23 cellular contexts compared by ENCODE assay signal in the genomic region with DNA sequence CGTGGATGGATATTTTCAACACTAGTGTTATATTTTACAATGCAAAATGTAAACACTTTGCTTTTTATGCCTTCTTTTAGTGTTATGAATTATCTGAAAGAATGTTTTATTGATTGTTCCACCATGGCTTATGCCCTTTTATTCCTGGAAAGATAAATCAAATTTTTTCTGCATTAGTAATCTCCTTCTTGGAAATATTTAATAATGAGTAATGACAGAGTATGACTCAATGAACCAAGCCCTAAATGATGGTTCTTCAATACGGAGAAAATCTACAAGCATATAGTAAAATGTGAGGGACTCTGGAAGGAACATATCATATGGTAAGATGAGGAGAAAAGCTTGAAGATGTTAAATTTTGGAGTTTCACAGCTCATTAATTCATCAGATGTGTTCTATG.
A peak's percentile ranks its signal among the peaks of the same experiment; 100 is the strongest.
DNase-seq lines count a peak whose midpoint lies in the region; ATAC-seq and TF ChIP-seq lines count a peak whose summit lies in the region.
"Had no signal": no experiment of that assay in that cellular context is flagged by ENCODE, and none has a peak within 500 bp of the region (broad histone marks: within the 10 kb centered on the region; RNA-seq: fewer than 3 reads in every experiment).

No MANE protein-coding gene starts in this region.

- H3K4me3 Mint-ChIP-seq in MCF 10A (ENCODE audit: unreplicated experiment) = no peak overlapping the region
- no peak overlapping the region for H3K4me3 Mint-ChIP-seq in CD8-positive, alpha-beta memory T cell
- H3K4me3 Mint-ChIP-seq: CD4-positive, alpha-beta memory T cell had no signal

- BruUV-seq in MCF 10A (replicated peaks; lab: Mats Ljungman, UMichigan) = no TSS peak
- BruUV-seq in mammary epithelial cell (replicated peaks; lab: Mats Ljungman, UMichigan) = no TSS peak

- 60% methylated on average over 2 of the region's 2 CpGs for WGBS in mammary epithelial cell (ENCODE audit: low coverage, missing lambda C conversion rate)

- DNase-seq in MCF 10A (ENCODE audit: unreplicated experiment) (no peak), mammary epithelial cell (no peak), dermis blood vessel endothelial cell (peak; percentile 20), foreskin keratinocyte (peak; percentile 37 to 64), NCI-H510A (lab: John Stamatoyannopoulos, UW) (no peak)
- DNase-seq in CD8-positive, alpha-beta memory T cell = no peak
- DNase-seq: ACHN; CD4-positive, alpha-beta memory T cell; GF-D8; NCI-H1092 treated with DMSO at 0.1 percent for 48 hours; NCI-H2029; NCI-H345; NCI-H524 treated with DMSO at 0.1 percent for 48 hours; NCI-H82; Peyer's patch had no signal

- H3K4me3 ChIP-seq in mammary epithelial cell (replicated peaks in 1 of 3; ENCODE audit: insufficient read depth in 1 of 3, low read depth in 2 of 3, low read length in 3 of 3) = no peak overlapping the region
- H3K4me3 ChIP-seq in CD8-positive, alpha-beta memory T cell (ENCODE audit: low read length) = no peak overlapping the region
- H3K4me3 ChIP-seq: BLaER1 treated with 17β-estradiol and CSF1 and Interleukin-3, amounts not matched to agents 10 nM and 100 nM; K562; Peyer's patch; SJSA1 had no signal

- H2AFZ ChIP-seq in mammary epithelial cell (ENCODE audit: low read depth, low read length) = no peak overlapping the region

- H3K9ac ChIP-seq in mammary epithelial cell (ENCODE audit: insufficient read depth, low read length) = no peak overlapping the region
- H3K9ac ChIP-seq: BLaER1 treated with 17β-estradiol and CSF1 and Interleukin-3, amounts not matched to agents 10 nM and 100 nM had no signal

- H3K4me1 Mint-ChIP-seq in MCF 10A (ENCODE audit: insufficient read depth, unreplicated experiment) = peaks cover 14% of the 10 kb centered on the region
- H3K4me1 Mint-ChIP-seq in CD8-positive, alpha-beta memory T cell = no peaks in the 10 kb centered on the region
- H3K4me1 Mint-ChIP-seq: CD4-positive, alpha-beta memory T cell had no signal

- peak overlapping the region; percentile 7 for H3K27ac Mint-ChIP-seq in MCF 10A (ENCODE audit: low read depth, unreplicated experiment)
- no peak overlapping the region for H3K27ac Mint-ChIP-seq in CD8-positive, alpha-beta memory T cell
- H3K27ac Mint-ChIP-seq: CD4-positive, alpha-beta memory T cell had no signal

- no peaks in the 10 kb centered on the region for H3K79me2 ChIP-seq in mammary epithelial cell (ENCODE audit: insufficient read depth, low read length)

- TF ChIP-seq CTCF in MCF 10A (IDR thresholded peaks at IDR 0.05; ENCODE audit: unreplicated experiment) = no peak
- no peak for TF ChIP-seq CTCF in mammary epithelial cell (conservative IDR thresholded peaks at IDR 0.05 in 1 of 2, IDR thresholded peaks at IDR 0.05 in 1 of 2; ENCODE audit: extremely low read depth in 1 of 2, insufficient read depth in 1 of 2, low read depth in 1 of 2, low read length in 2 of 2)
- TF ChIP-seq CTCF in foreskin keratinocyte (conservative IDR thresholded peaks at IDR 0.05) = no peak

- no peaks in the 10 kb centered on the region for H3K27me3 Mint-ChIP-seq in MCF 10A (ENCODE audit: insufficient read depth, unreplicated experiment)
- no peaks in the 10 kb centered on the region for H3K27me3 Mint-ChIP-seq in CD8-positive, alpha-beta memory T cell
- H3K27me3 Mint-ChIP-seq: CD4-positive, alpha-beta memory T cell had no signal

- H3K4me1 ChIP-seq in mammary epithelial cell (ENCODE audit: insufficient read depth, low read length) (no peaks in the 10 kb centered on the region), foreskin keratinocyte (peaks cover 12% of the 10 kb centered on the region)
- H3K4me1 ChIP-seq in CD8-positive, alpha-beta memory T cell (ENCODE audit: insufficient read depth, low read length) = no peaks in the 10 kb centered on the region
- H3K4me1 ChIP-seq: BLaER1 treated with 17β-estradiol and CSF1 and Interleukin-3, amounts not matched to agents 10 nM and 100 nM; Peyer's patch; SJSA1 had no signal

- in situ Hi-C loops in mammary epithelial cell (cut with MboI; ENCODE audit: low sequenced_read_pairs in 2 of 2) = no loop called here

- H3K4me2 ChIP-seq in mammary epithelial cell (ENCODE audit: insufficient read depth, low read depth, low read length) = no peak overlapping the region
- H3K4me2 ChIP-seq: BLaER1 treated with 17β-estradiol and CSF1 and Interleukin-3, amounts not matched to agents 10 nM and 100 nM had no signal

- H3K27me3 ChIP-seq in mammary epithelial cell (ENCODE audit: insufficient read depth, low read length) (no peaks in the 10 kb centered on the region), foreskin keratinocyte (no peaks in the 10 kb centered on the region)
- H3K27me3 ChIP-seq in CD8-positive, alpha-beta memory T cell (ENCODE audit: insufficient read depth, low read length, poor library complexity, severe bottlenecking) = no peaks in the 10 kb centered on the region
- H3K27me3 ChIP-seq: BLaER1 treated with 17β-estradiol and CSF1 and Interleukin-3, amounts not matched to agents 10 nM and 100 nM; Peyer's patch; SJSA1 had no signal

- H3K36me3 ChIP-seq in mammary epithelial cell (ENCODE audit: insufficient read depth, low read length) = no peaks in the 10 kb centered on the region
- H3K36me3 ChIP-seq in CD8-positive, alpha-beta memory T cell (ENCODE audit: insufficient read depth, low read length) = no peaks in the 10 kb centered on the region
- H3K36me3 ChIP-seq: BLaER1 treated with 17β-estradiol and CSF1 and Interleukin-3, amounts not matched to agents 10 nM and 100 nM; Peyer's patch; SJSA1 had no signal

- POLR2A ChIA-PET in MCF 10A (lab: Yijun Ruan, JAX) = no interaction called here
- POLR2A ChIA-PET in CD8-positive, alpha-beta memory T cell (lab: Charles Lee) = no interaction called here

- no peaks in the 10 kb centered on the region for H3K36me3 Mint-ChIP-seq in MCF 10A (ENCODE audit: insufficient read depth, unreplicated experiment)
- H3K36me3 Mint-ChIP-seq in CD8-positive, alpha-beta memory T cell = no peaks in the 10 kb centered on the region
- H3K36me3 Mint-ChIP-seq: CD4-positive, alpha-beta memory T cell had no signal

- no peak overlapping the region for H3K27ac ChIP-seq in mammary epithelial cell (ENCODE audit: insufficient read depth, low read depth, low read length)
- H3K27ac ChIP-seq in foreskin keratinocyte = no peak overlapping the region
- H3K27ac ChIP-seq in CD8-positive, alpha-beta memory T cell (ENCODE audit: low read depth, low read length) = no peak overlapping the region
- H3K27ac ChIP-seq: 22Rv1; BLaER1 treated with 17β-estradiol and CSF1 and Interleukin-3, amounts not matched to agents 10 nM and 100 nM; Peyer's patch; SJSA1 had no signal

- H4K20me1 ChIP-seq in mammary epithelial cell (ENCODE audit: insufficient read depth, low read length) = no peaks in the 10 kb centered on the region
- H4K20me1 ChIP-seq: BLaER1 treated with 17β-estradiol and CSF1 and Interleukin-3, amounts not matched to agents 10 nM and 100 nM had no signal

- H3K9me3 Mint-ChIP-seq in MCF 10A (ENCODE audit: unreplicated experiment) = peaks cover 12% of the 10 kb centered on the region
- H3K9me3 Mint-ChIP-seq in CD8-positive, alpha-beta memory T cell = peaks cover 2 to 30% (median 4%) of the 10 kb centered on the region in 5 donors

- ATAC-seq in foreskin keratinocyte (peak; percentile 92), GM21381 (IDR thresholded peaks at IDR 0.05; ENCODE audit: unreplicated experiment) (no peak), HG02885 (IDR thresholded peaks at IDR 0.05; ENCODE audit: poor library complexity, unreplicated experiment) (no peak)
- ATAC-seq: HepG2, K562, Right ventricle myocardium inferior had no signal

- CTCF ChIA-PET in MCF 10A (lab: Yijun Ruan, JAX) = interaction anchor here (1.0 kb wide), 1 partner anchor 549 kb away, joined by 3 read pairs; no protein-coding TSS in a partner anchor
- CTCF ChIA-PET in mammary epithelial cell (lab: Charles Lee; ENCODE audit: low non-redundant PET) = no interaction called here
- CTCF ChIA-PET in CD8-positive, alpha-beta memory T cell (lab: Charles Lee) = no interaction called here

- dilution Hi-C loops in mammary epithelial cell (cut with HindIII; ENCODE audit: low sequenced_read_pairs) = no loop called here

- no peaks in the 10 kb centered on the region for H3K9me3 ChIP-seq in mammary epithelial cell (replicated peaks; ENCODE audit: insufficient read depth, low read length)
- H3K9me3 ChIP-seq in CD8-positive, alpha-beta memory T cell (ENCODE audit: low read length) = no peaks in the 10 kb centered on the region
- H3K9me3 ChIP-seq: Peyer's patch had no signal

- intact Hi-C loops in MCF 10A (cut with micrococcal nuclease) = no loop called here
- intact Hi-C loops in mammary epithelial cell (cut with micrococcal nuclease) = no loop called here

Comparison
In these comparisons a context has a peak if more than half of its experiments do, and no peak if none do; other contexts are left out.
1. DNase-seq: peak in dermis blood vessel endothelial cell (single experiment) and foreskin keratinocyte (2 of 2); none in MCF 10A (single experiment), mammary epithelial cell (single experiment), NCI-H510A (single experiment) and CD8-positive, alpha-beta memory T cell (0 of 5).